ENCODE assay signal across 1 cellular context in the genomic region with DNA sequence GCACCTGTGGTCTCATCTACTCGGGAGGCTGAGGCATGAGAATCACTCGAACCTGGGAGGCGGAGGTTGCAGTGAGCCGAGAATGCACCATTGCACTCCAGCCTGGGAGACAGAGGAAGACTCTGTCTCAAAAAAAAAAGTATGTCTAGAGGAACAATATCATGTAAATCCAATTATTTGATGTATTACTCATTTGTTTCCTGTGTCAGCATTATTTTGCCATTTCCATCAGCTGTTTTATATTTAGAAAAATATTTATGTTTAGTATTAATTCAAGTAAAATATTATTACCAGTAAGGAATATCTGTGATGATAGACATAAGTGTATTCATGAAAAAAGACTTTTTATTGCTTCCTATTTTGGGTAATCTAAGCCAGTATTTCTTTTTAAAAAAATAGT.
A peak's percentile ranks its signal among the peaks of the same experiment; 100 is the strongest.
TF ChIP-seq lines count a peak whose summit lies in the region.

No MANE protein-coding gene starts in this region.

TF ChIP-seq in K562, 482 proteins besides CTCF, POLR2A, EP300 and RAD21:
- TF ChIP-seq C11orf30 (IDR thresholded peaks at IDR 0.05; ENCODE audit: low read depth) (peak; percentile 65), MAFG (tag; conservative IDR thresholded peaks at IDR 0.05) (peak; percentile 50; the same call in 1 of the 2 replicates), CSDE1 (IDR thresholded peaks at IDR 0.05) (no peak), ILF3 (IDR thresholded peaks at IDR 0.05; ENCODE audit: borderline replicate concordance) (no peak), ZNF551 (CRISPR knock-in tag; IDR thresholded peaks at IDR 0.05) (no peak), BRD9 (IDR thresholded peaks at IDR 0.05; ENCODE audit: low read depth, partially characterized antibody) (no peak), ZNF316 (IDR thresholded peaks at IDR 0.05) (peak; percentile 89), KLF13 (tag; IDR thresholded peaks at IDR 0.05; ENCODE audit: borderline replicate concordance, low read depth) (no peak), NONO (IDR thresholded peaks at IDR 0.05; ENCODE audit: low read depth in 2 of 2, low read length in 1 of 2) (no peak), TSC22D4 (tag; IDR thresholded peaks at IDR 0.05) (no peak), MAFK (IDR thresholded peaks at IDR 0.05; ENCODE audit: low read length) (peak; percentile 14; the same call in 1 of the 2 replicates)
- TF ChIP-seq, protein P1, sequence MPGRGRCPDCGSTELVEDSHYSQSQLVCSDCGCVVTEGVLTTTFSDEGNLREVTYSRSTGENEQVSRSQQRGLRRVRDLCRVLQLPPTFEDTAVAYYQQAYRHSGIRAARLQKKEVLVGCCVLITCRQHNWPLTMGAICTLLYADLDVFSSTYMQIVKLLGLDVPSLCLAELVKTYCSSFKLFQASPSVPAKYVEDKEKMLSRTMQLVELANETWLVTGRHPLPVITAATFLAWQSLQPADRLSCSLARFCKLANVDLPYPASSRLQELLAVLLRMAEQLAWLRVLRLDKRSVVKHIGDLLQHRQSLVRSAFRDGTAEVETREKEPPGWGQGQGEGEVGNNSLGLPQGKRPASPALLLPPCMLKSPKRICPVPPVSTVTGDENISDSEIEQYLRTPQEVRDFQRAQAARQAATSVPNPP (IDR thresholded peaks at IDR 0.05; ENCODE audit: borderline replicate concordance, insufficient read depth, insufficient read length) = no peak
- TF ChIP-seq, protein P2, sequence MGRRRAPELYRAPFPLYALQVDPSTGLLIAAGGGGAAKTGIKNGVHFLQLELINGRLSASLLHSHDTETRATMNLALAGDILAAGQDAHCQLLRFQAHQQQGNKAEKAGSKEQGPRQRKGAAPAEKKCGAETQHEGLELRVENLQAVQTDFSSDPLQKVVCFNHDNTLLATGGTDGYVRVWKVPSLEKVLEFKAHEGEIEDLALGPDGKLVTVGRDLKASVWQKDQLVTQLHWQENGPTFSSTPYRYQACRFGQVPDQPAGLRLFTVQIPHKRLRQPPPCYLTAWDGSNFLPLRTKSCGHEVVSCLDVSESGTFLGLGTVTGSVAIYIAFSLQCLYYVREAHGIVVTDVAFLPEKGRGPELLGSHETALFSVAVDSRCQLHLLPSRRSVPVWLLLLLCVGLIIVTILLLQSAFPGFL (CRISPR knock-in tag; IDR thresholded peaks at IDR 0.05) = no peak
- TF ChIP-seq, protein P3, sequence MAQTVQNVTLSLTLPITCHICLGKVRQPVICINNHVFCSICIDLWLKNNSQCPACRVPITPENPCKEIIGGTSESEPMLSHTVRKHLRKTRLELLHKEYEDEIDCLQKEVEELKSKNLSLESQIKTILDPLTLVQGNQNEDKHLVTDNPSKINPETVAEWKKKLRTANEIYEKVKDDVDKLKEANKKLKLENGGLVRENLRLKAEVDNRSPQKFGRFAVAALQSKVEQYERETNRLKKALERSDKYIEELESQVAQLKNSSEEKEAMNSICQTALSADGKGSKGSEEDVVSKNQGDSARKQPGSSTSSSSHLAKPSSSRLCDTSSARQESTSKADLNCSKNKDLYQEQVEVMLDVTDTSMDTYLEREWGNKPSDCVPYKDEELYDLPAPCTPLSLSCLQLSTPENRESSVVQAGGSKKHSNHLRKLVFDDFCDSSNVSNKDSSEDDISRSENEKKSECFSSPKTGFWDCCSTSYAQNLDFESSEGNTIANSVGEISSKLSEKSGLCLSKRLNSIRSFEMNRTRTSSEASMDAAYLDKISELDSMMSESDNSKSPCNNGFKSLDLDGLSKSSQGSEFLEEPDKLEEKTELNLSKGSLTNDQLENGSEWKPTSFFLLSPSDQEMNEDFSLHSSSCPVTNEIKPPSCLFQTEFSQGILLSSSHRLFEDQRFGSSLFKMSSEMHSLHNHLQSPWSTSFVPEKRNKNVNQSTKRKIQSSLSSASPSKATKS (CRISPR knock-in tag; IDR thresholded peaks at IDR 0.05) = no peak
- TF ChIP-seq, protein P4, sequence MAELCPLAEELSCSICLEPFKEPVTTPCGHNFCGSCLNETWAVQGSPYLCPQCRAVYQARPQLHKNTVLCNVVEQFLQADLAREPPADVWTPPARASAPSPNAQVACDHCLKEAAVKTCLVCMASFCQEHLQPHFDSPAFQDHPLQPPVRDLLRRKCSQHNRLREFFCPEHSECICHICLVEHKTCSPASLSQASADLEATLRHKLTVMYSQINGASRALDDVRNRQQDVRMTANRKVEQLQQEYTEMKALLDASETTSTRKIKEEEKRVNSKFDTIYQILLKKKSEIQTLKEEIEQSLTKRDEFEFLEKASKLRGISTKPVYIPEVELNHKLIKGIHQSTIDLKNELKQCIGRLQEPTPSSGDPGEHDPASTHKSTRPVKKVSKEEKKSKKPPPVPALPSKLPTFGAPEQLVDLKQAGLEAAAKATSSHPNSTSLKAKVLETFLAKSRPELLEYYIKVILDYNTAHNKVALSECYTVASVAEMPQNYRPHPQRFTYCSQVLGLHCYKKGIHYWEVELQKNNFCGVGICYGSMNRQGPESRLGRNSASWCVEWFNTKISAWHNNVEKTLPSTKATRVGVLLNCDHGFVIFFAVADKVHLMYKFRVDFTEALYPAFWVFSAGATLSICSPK (IDR thresholded peaks at IDR 0.05; ENCODE audit: borderline replicate concordance) = no peak
- TF ChIP-seq, protein P5, sequence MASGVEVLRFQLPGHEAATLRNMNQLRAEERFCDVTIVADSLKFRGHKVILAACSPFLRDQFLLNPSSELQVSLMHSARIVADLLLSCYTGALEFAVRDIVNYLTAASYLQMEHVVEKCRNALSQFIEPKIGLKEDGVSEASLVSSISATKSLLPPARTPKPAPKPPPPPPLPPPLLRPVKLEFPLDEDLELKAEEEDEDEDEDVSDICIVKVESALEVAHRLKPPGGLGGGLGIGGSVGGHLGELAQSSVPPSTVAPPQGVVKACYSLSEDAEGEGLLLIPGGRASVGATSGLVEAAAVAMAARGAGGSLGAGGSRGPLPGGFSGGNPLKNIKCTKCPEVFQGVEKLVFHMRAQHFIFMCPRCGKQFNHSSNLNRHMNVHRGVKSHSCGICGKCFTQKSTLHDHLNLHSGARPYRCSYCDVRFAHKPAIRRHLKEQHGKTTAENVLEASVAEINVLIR (CRISPR knock-in tag; IDR thresholded peaks at IDR 0.05) = no peak
